ENCODE assay signal across 8 cellular contexts in genomic region chrX:130084651-130085237, GRCh38. TPM values are rescaled to one million over a fixed set of nuclear protein-coding genes. Genes with fewer than 3 reads are reported as not detected.
DNase-seq lines count a peak whose midpoint lies in the region; ATAC-seq and TF ChIP-seq lines count a peak whose summit lies in the region.

No MANE protein-coding gene starts in this region.

- no peaks in the 10 kb centered on the region for H3K9me2 ChIP-seq in DOHH2 (replicated peaks; ENCODE audit: control insufficient read depth, low read length)

- peaks cover 15% of the 10 kb centered on the region for H3K36me3 ChIP-seq in DOHH2 (ENCODE audit: control insufficient read depth, low read length)

- H3K36me3 Mint-ChIP-seq in activated naive CD8-positive, alpha-beta T cell treated with anti-CD3 and anti-CD28 coated beads, Interleukin-2, amount 50 U/mL, for 24 hours (ENCODE audit: low read depth): peaks cover 3% of the 10 kb centered on the region
- peaks cover 4% of the 10 kb centered on the region for H3K36me3 Mint-ChIP-seq in type B pancreatic cell

- no peaks in the 10 kb centered on the region for H3K9me3 ChIP-seq in DOHH2 (ENCODE audit: control insufficient read depth, insufficient read depth, low read length)

- peak overlapping the region; percentile 97 for H3K27ac ChIP-seq in DOHH2 (ENCODE audit: low read depth, low read length)

- H3K27me3 Mint-ChIP-seq in activated naive CD8-positive, alpha-beta T cell treated with anti-CD3 and anti-CD28 coated beads, Interleukin-2, amount 50 U/mL, for 24 hours: no peaks in the 10 kb centered on the region
- no peaks in the 10 kb centered on the region for H3K27me3 Mint-ChIP-seq in type B pancreatic cell

- H3F3A ChIP-seq in DOHH2 (ENCODE audit: control insufficient read depth, insufficient read depth): peaks cover 19% of the 10 kb centered on the region

- H3K4me1 Mint-ChIP-seq in activated naive CD8-positive, alpha-beta T cell treated with anti-CD3 and anti-CD28 coated beads, Interleukin-2, amount 50 U/mL, for 24 hours: peaks cover 74% of the 10 kb centered on the region
- peaks cover 7% of the 10 kb centered on the region for H3K4me1 Mint-ChIP-seq in type B pancreatic cell (ENCODE audit: unreplicated experiment)

- no peak for TF ChIP-seq CTCF in DOHH2 (IDR thresholded peaks at IDR 0.05; ENCODE audit: low read depth, low read length, poor library complexity, severe bottlenecking)
- TF ChIP-seq CTCF in type B pancreatic cell (conservative IDR thresholded peaks at IDR 0.05): no peak

- H3K4me3 Mint-ChIP-seq in activated naive CD8-positive, alpha-beta T cell treated with anti-CD3 and anti-CD28 coated beads, Interleukin-2, amount 50 U/mL, for 24 hours: peak overlapping the region; percentile 63
- H3K4me3 Mint-ChIP-seq in type B pancreatic cell: no peak overlapping the region

- H3K4me2 ChIP-seq in DOHH2 (ENCODE audit: low read length): peak overlapping the region; percentile 97

- peaks cover 80% of the 10 kb centered on the region for H3K4me1 ChIP-seq in DOHH2 (ENCODE audit: control insufficient read depth, low read length)

- H4K20me1 ChIP-seq in DOHH2 (ENCODE audit: control insufficient read depth, insufficient read depth, low read depth, low read length): no peaks in the 10 kb centered on the region

- H3K79me2 ChIP-seq in DOHH2 (ENCODE audit: control insufficient read depth, low read length): peaks cover 60% of the 10 kb centered on the region

- no peak for DNase-seq in activated naive CD8-positive, alpha-beta T cell treated with anti-CD3 and anti-CD28 coated beads, Interleukin-2, amount 50 U/mL, for 24 hours
- DNase-seq in type B pancreatic cell (ENCODE audit: extremely low spot score, unreplicated experiment): no peak
- DNase-seq in NCI-H1436 (lab: John Stamatoyannopoulos, UW): no peak
- no peak for DNase-seq in activated CD4-positive, CD25-positive, alpha-beta regulatory T cell (lab: John Stamatoyannopoulos, UW)
- no peak for DNase-seq in iPS-NIHi11 (ENCODE audit: low spot score)

- ATAC-seq in GM19395 (IDR thresholded peaks at IDR 0.05; ENCODE audit: unreplicated experiment): peak; percentile 50
- ATAC-seq in HG03354 (IDR thresholded peaks at IDR 0.05; ENCODE audit: poor library complexity, severe bottlenecking, unreplicated experiment): peak; percentile 48
- ATAC-seq in activated naive CD8-positive, alpha-beta T cell treated with anti-CD3 and anti-CD28 coated beads, Interleukin-2, amount 50 U/mL, for 24 hours: peak; percentile 29

- H3K27ac Mint-ChIP-seq in activated naive CD8-positive, alpha-beta T cell treated with anti-CD3 and anti-CD28 coated beads, Interleukin-2, amount 50 U/mL, for 24 hours: peak overlapping the region; percentile 79
- no peak overlapping the region for H3K27ac Mint-ChIP-seq in type B pancreatic cell

- H3K9me3 Mint-ChIP-seq in activated naive CD8-positive, alpha-beta T cell treated with anti-CD3 and anti-CD28 coated beads, Interleukin-2, amount 50 U/mL, for 24 hours: no peaks in the 10 kb centered on the region
- no peaks in the 10 kb centered on the region for H3K9me3 Mint-ChIP-seq in type B pancreatic cell

- peak overlapping the region; percentile 74 for H3K4me3 ChIP-seq in DOHH2 (ENCODE audit: low read length)

- H3K27me3 ChIP-seq in DOHH2 (ENCODE audit: control insufficient read depth, low read length): no peaks in the 10 kb centered on the region

RNA-seq across cellular contexts. Expression of gene ELF4, which starts 25.6 kb away (rescaled TPM):
- total RNA-seq in type B pancreatic cell (ENCODE audit: low replicate concordance): 7.8 and 20.6 TPM in 2 replicates
